Comparison of ENCODE assay signal across 10 cellular contexts in the genomic region with DNA sequence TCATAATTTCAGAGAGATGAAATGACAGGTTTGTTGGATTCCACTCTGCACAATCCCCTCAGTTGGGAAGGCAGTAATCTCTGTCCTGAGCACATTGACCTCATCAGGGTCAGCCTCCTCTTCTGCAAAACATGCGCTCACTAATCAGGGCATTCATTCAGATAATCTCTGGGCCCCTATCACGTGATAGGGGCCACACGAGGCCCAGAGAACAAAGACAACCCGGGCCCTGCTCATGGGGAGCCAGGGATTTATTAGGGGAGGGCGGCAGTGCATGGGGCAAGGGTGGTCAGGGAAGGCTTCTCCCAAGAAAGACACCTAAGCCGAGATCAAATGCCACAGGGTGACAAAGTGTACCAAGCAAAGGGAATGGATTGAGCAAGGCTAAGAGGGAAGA. TPM values are rescaled to one million over a fixed set of nuclear protein-coding genes. Genes with fewer than 3 reads are reported as not detected.
A peak's percentile ranks its signal among the peaks of the same experiment; 100 is the strongest.
DNase-seq lines count a peak whose midpoint lies in the region; ATAC-seq and TF ChIP-seq lines count a peak whose summit lies in the region.
"Had no signal": no experiment of that assay in that cellular context is flagged by ENCODE, and none has a peak within 500 bp of the region (broad histone marks: within the 10 kb centered on the region; RNA-seq: fewer than 3 reads in every experiment).

No MANE protein-coding gene starts in this region.

- 89% methylated on average over 6 of the region's 6 CpGs for WGBS in smooth muscle cell (ENCODE audit: low lambda C conversion rate)

- no peak for DNase-seq in HL-60 (ENCODE audit: low read depth in 1 of 2, low spot score in 1 of 2)
- no peak for DNase-seq in activated CD8-positive, alpha-beta T cell treated with anti-CD3 and anti-CD28 coated beads for 36 hours
- no peak for DNase-seq in right atrium auricular region (ENCODE audit: low spot score)
- DNase-seq in smooth muscle cell (lab: John Stamatoyannopoulos, UW; ENCODE audit: unreplicated experiment): no peak
- no peak for DNase-seq in left lobe of liver (ENCODE audit: low spot score)
- no peak for DNase-seq in COR-L47 (lab: John Stamatoyannopoulos, UW)
- DNase-seq in activated CD4-positive, alpha-beta T cell treated with anti-CD3 and anti-CD28 coated beads for 4 hours: no peak
- DNase-seq in foreskin keratinocyte: no peak
- DNase-seq: NCI-H187 treated with DMSO at 0.1 percent for 48 hours, ovary had no signal

- H3K4me2 ChIP-seq in smooth muscle cell: peak overlapping the region; percentile 82

- peaks cover 30% of the 10 kb centered on the region for H4K20me1 ChIP-seq in smooth muscle cell (ENCODE audit: low read depth)

- H3K36me3 ChIP-seq in right atrium auricular region: peaks cover 17% of the 10 kb centered on the region
- H3K36me3 ChIP-seq in smooth muscle cell (ENCODE audit: low read depth): no peaks in the 10 kb centered on the region
- H3K36me3 ChIP-seq: ovary had no signal

- no peaks in the 10 kb centered on the region for H3F3A ChIP-seq in smooth muscle cell (ENCODE audit: low read depth)

- H3K27ac Mint-ChIP-seq in activated CD8-positive, alpha-beta T cell treated with anti-CD3 and anti-CD28 coated beads for 36 hours: peak overlapping the region; percentile 93

- CTCF ChIA-PET in activated CD8-positive, alpha-beta T cell treated with anti-CD3 and anti-CD28 coated beads for 36 hours (lab: Charles Lee): interaction anchor here (2.2 kb wide), 1 partner anchor 36 kb away, joined by 14 read pairs; no protein-coding TSS in a partner anchor

- intact Hi-C loops in activated CD8-positive, alpha-beta T cell treated with anti-CD3 and anti-CD28 coated beads for 36 hours (cut with micrococcal nuclease): no loop called here

- no peaks in the 10 kb centered on the region for H3K27me3 ChIP-seq in HL-60 (ENCODE audit: insufficient read depth, poor library complexity, severe bottlenecking)
- no peaks in the 10 kb centered on the region for H3K27me3 ChIP-seq in right atrium auricular region
- H3K27me3 ChIP-seq in smooth muscle cell (ENCODE audit: low read depth): no peaks in the 10 kb centered on the region
- no peaks in the 10 kb centered on the region for H3K27me3 ChIP-seq in foreskin keratinocyte
- H3K27me3 ChIP-seq: ovary had no signal

- H3K36me3 Mint-ChIP-seq in activated CD8-positive, alpha-beta T cell treated with anti-CD3 and anti-CD28 coated beads for 36 hours (ENCODE audit: low read depth): peaks cover 53% of the 10 kb centered on the region

- POLR2A ChIA-PET in activated CD8-positive, alpha-beta T cell treated with anti-CD3 and anti-CD28 coated beads for 36 hours (lab: Charles Lee): interaction anchor here (0.9 to 3.9 kb wide), 5 partner anchors 9 to 319 kb away, joined by 3 to 37 read pairs (median 4); a partner anchor contains a TSS

- no peak overlapping the region; the same call in 1 of the 2 replicates for H3K27ac ChIP-seq in HL-60 (replicated peaks)
- H3K27ac ChIP-seq in right atrium auricular region: peak overlapping the region; percentile 90 to 92
- H3K27ac ChIP-seq in smooth muscle cell (ENCODE audit: low read depth): peak overlapping the region; percentile 1
- no peak overlapping the region for H3K27ac ChIP-seq in foreskin keratinocyte

- peak overlapping the region; percentile 81 for H3K9ac ChIP-seq in smooth muscle cell (ENCODE audit: low read depth)

- peak overlapping the region; percentile 89 for H3K4me3 Mint-ChIP-seq in activated CD8-positive, alpha-beta T cell treated with anti-CD3 and anti-CD28 coated beads for 36 hours

- peaks cover 64% of the 10 kb centered on the region for H3K4me1 Mint-ChIP-seq in activated CD8-positive, alpha-beta T cell treated with anti-CD3 and anti-CD28 coated beads for 36 hours (ENCODE audit: low read depth)

- no peak for ATAC-seq in activated CD8-positive, alpha-beta T cell treated with anti-CD3 and anti-CD28 coated beads for 36 hours
- ATAC-seq in left lobe of liver (no peak), foreskin keratinocyte (no peak)

- H3K9me3 ChIP-seq in right atrium auricular region: no peaks in the 10 kb centered on the region
- H3K9me3 ChIP-seq in smooth muscle cell (replicated peaks; ENCODE audit: low read depth): no peaks in the 10 kb centered on the region
- H3K9me3 ChIP-seq: ovary had no signal

- TF ChIP-seq CTCF in HL-60 (IDR thresholded peaks at IDR 0.05; ENCODE audit: insufficient read depth, low read length) (no peak), right atrium auricular region (IDR thresholded peaks at IDR 0.05) (no peak), smooth muscle cell (IDR thresholded peaks at IDR 0.05; ENCODE audit: borderline replicate concordance, insufficient read depth, poor library complexity, severe bottlenecking) (no peak), foreskin keratinocyte (conservative IDR thresholded peaks at IDR 0.05) (no peak)
- TF ChIP-seq CTCF in activated CD8-positive, alpha-beta T cell treated with anti-CD3 and anti-CD28 coated beads for 36 hours (IDR thresholded peaks at IDR 0.05): no peak

- H3K4me1 ChIP-seq in right atrium auricular region: peaks cover 0 to 62% of the 10 kb centered on the region in 2 donors
- peaks cover 21% of the 10 kb centered on the region for H3K4me1 ChIP-seq in smooth muscle cell (ENCODE audit: low read depth)
- peaks cover 2% of the 10 kb centered on the region for H3K4me1 ChIP-seq in foreskin keratinocyte

- no peaks in the 10 kb centered on the region for H3K27me3 Mint-ChIP-seq in activated CD8-positive, alpha-beta T cell treated with anti-CD3 and anti-CD28 coated beads for 36 hours

- peak overlapping the region; percentile 84 for H3K4me3 ChIP-seq in HL-60 (replicated peaks; ENCODE audit: insufficient read depth, low read length)
- peak overlapping the region; percentile 73 to 85 for H3K4me3 ChIP-seq in right atrium auricular region
- peak overlapping the region; percentile 62 for H3K4me3 ChIP-seq in smooth muscle cell

- H3K9me3 Mint-ChIP-seq in activated CD8-positive, alpha-beta T cell treated with anti-CD3 and anti-CD28 coated beads for 36 hours: no peaks in the 10 kb centered on the region

- no peak overlapping the region for H2AFZ ChIP-seq in smooth muscle cell (ENCODE audit: low read depth)

- H3K79me2 ChIP-seq in smooth muscle cell (ENCODE audit: low read depth): peaks cover 47% of the 10 kb centered on the region

RNA-seq across cellular contexts. Expression of a gene that starts 1.1 kb away (rescaled TPM):
- 10 to 100 TPM; 10.4 to 12.4 TPM for total RNA-seq in activated CD8-positive, alpha-beta T cell treated with anti-CD3 and anti-CD28 coated beads for 36 hours
- total RNA-seq in right atrium auricular region (10 to 100 TPM; 13.9 to 23.1 TPM), smooth muscle cell (4.3 and 11.0 TPM in 2 replicates), left lobe of liver (23.4 TPM), foreskin keratinocyte (9.9 and 10.6 TPM in 2 replicates)
- polyA plus RNA-seq in smooth muscle cell (12.8 and 13.6 TPM in 2 replicates), foreskin keratinocyte (12.9 and 14.0 TPM in 2 replicates)

RNA-seq across cellular contexts. Expression of a gene that starts 1.6 kb away (rescaled TPM):
- 100 to 1,000 TPM; 432 to 437 TPM for total RNA-seq in activated CD8-positive, alpha-beta T cell treated with anti-CD3 and anti-CD28 coated beads for 36 hours
- total RNA-seq in right atrium auricular region (100 to 1,000 TPM; 292 to 304 TPM), smooth muscle cell (530 and 556 TPM in 2 replicates), left lobe of liver (155 TPM), foreskin keratinocyte (439 and 458 TPM in 2 replicates)
- polyA plus RNA-seq in smooth muscle cell (440 and 447 TPM in 2 replicates), foreskin keratinocyte (381 and 403 TPM in 2 replicates)

RNA-seq across cellular contexts. Expression of a gene that starts 8.9 kb away (rescaled TPM):
- total RNA-seq in activated CD8-positive, alpha-beta T cell treated with anti-CD3 and anti-CD28 coated beads for 36 hours: 1 to 10 TPM; 2.5 to 4.4 TPM
- total RNA-seq in right atrium auricular region: 10 to 100 TPM in 1 of 2 donors, 1 to 10 TPM in 1; 6.6 to 17.6 TPM
- total RNA-seq in smooth muscle cell: 10.9 and 16.1 TPM in 2 replicates
- 19.3 and 21.6 TPM in 2 replicates for polyA plus RNA-seq in smooth muscle cell
- total RNA-seq in left lobe of liver: 46.8 TPM
- total RNA-seq in foreskin keratinocyte: 1.2 and 1.3 TPM in 2 replicates
- 2.3 and 2.7 TPM in 2 replicates for polyA plus RNA-seq in foreskin keratinocyte

RNA-seq across cellular contexts. Expression of a gene that starts 15.8 kb away (rescaled TPM):
- 10 to 100 TPM in 1 of 2 experiments, 1 to 10 TPM in 1; 8.6 to 11.1 TPM for total RNA-seq in activated CD8-positive, alpha-beta T cell treated with anti-CD3 and anti-CD28 coated beads for 36 hours
- 1 to 10 TPM; 4.8 to 7.4 TPM for total RNA-seq in right atrium auricular region
- total RNA-seq in smooth muscle cell: 3.9 TPM in 2 replicates
- 4.5 and 4.6 TPM in 2 replicates for polyA plus RNA-seq in smooth muscle cell
- total RNA-seq in left lobe of liver: 9.1 TPM
- total RNA-seq in foreskin keratinocyte: 7.3 and 7.5 TPM in 2 replicates
- 6.9 and 7.3 TPM in 2 replicates for polyA plus RNA-seq in foreskin keratinocyte

RNA-seq across cellular contexts. Expression of a gene that starts 55.2 kb away (rescaled TPM):
- 100 to 1,000 TPM; 201 to 202 TPM for total RNA-seq in activated CD8-positive, alpha-beta T cell treated with anti-CD3 and anti-CD28 coated beads for 36 hours
- total RNA-seq in right atrium auricular region (100 to 1,000 TPM; 121 to 276 TPM), smooth muscle cell (148 and 173 TPM in 2 replicates), left lobe of liver (272 TPM), foreskin keratinocyte (452 and 487 TPM in 2 replicates)
- polyA plus RNA-seq in smooth muscle cell (247 and 301 TPM in 2 replicates), foreskin keratinocyte (748 and 774 TPM in 2 replicates)

Comparison
In these comparisons a context has a peak if more than half of its experiments do, and no peak if none do; other contexts are left out.
1. H3K27ac ChIP-seq: peak in right atrium auricular region (2 of 2) and smooth muscle cell (single experiment); none in HL-60 (single experiment) and foreskin keratinocyte (single experiment).
2. Peak in every context shown above with its lines, with median percentiles within 50 percentile points of each other: H3K4me3 ChIP-seq.